ENCODE assay signal across 8 cellular contexts in genomic region chr18:26813043-26813442, GRCh38. TPM values are rescaled to one million over a fixed set of nuclear protein-coding genes. Genes with fewer than 3 reads are reported as not detected.
A peak's percentile ranks its signal among the peaks of the same experiment; 100 is the strongest.
DNase-seq lines count a peak whose midpoint lies in the region; ATAC-seq and TF ChIP-seq lines count a peak whose summit lies in the region.

No MANE protein-coding gene starts in this region.

- H3K27ac ChIP-seq in SJCRH30 = no peak overlapping the region

- peak; percentile 32 for DNase-seq in HPDE6-E6E7 (ENCODE audit: extremely low spot score)
- peak; percentile 36 to 68 for DNase-seq in SJCRH30
- peak; percentile 46 for DNase-seq in iPS DF 4.7 (ENCODE audit: extremely low read depth, low spot score)
- no peak for DNase-seq in SIG-M5 (lab: John Stamatoyannopoulos, UW)
- no peak for DNase-seq in NCI-H2227 treated with DMSO at 0.1 percent for 48 hours (lab: John Stamatoyannopoulos, UW)

- H3K4me1 ChIP-seq in SJCRH30 = no peaks in the 10 kb centered on the region

- H3K36me3 ChIP-seq in SJCRH30 = no peaks in the 10 kb centered on the region

- no peak for TF ChIP-seq POLR2A in GM18505 (IDR thresholded peaks at IDR 0.05; ENCODE audit: borderline replicate concordance, extremely low read depth, insufficient read depth, insufficient read length)

- H3K27me3 ChIP-seq in SJCRH30 = no peaks in the 10 kb centered on the region

- H3K9me3 ChIP-seq in SJCRH30 (replicated peaks) = no peaks in the 10 kb centered on the region

- no peak overlapping the region for H3K4me3 ChIP-seq in SJCRH30

- ATAC-seq in GM18505 (IDR thresholded peaks at IDR 0.05; ENCODE audit: unreplicated experiment) (peak; percentile 61), HG03095 (IDR thresholded peaks at IDR 0.05; ENCODE audit: unreplicated experiment) (no peak), HG03571 (IDR thresholded peaks at IDR 0.05; ENCODE audit: unreplicated experiment) (no peak)

RNA-seq across cellular contexts. Expression of gene AQP4, which starts 52.5 kb away (rescaled TPM):
- 0.26 and 0.43 TPM in 2 replicates for total RNA-seq in SJCRH30 (2014; rRNA removed; shearing (Covaris generic))

Comparison
In these comparisons a context has a peak if more than half of its experiments do, and no peak if none do; other contexts are left out.
1. DNase-seq: peak in HPDE6-E6E7 (single experiment), SJCRH30 (2 of 2) and iPS DF 4.7 (single experiment); none in SIG-M5 (single experiment) and NCI-H2227 treated with DMSO at 0.1 percent for 48 hours (single experiment).